1 cellular context compared by ENCODE assay signal in genomic region chr10:97319671-97320479, GRCh38.
TF ChIP-seq lines count a peak whose summit lies in the region.

No MANE protein-coding gene starts in this region.

TF ChIP-seq in HepG2, 621 proteins besides CTCF, POLR2A, EP300 and RAD21 (continued from another document and continues in another):
- TF ChIP-seq ZNF10 (CRISPR knock-in tag; IDR thresholded peaks at IDR 0.05; ENCODE audit: borderline replicate concordance, low read depth), result no peak
- TF ChIP-seq CC2D1A (CRISPR knock-in tag; IDR thresholded peaks at IDR 0.05), result no peak
- TF ChIP-seq RELA (CRISPR knock-in tag; IDR thresholded peaks at IDR 0.05), result no peak
- no peak for TF ChIP-seq ZNF557 (CRISPR knock-in tag; IDR thresholded peaks at IDR 0.05)
- no peak for TF ChIP-seq ZNF629 (CRISPR knock-in tag; conservative IDR thresholded peaks at IDR 0.05)
- no peak for TF ChIP-seq HOMEZ (CRISPR knock-in tag; IDR thresholded peaks at IDR 0.05; ENCODE audit: low read depth)
- no peak for TF ChIP-seq ZMYM2 (CRISPR knock-in tag; IDR thresholded peaks at IDR 0.05)
- no peak; the same call in 1 of the 2 replicates for TF ChIP-seq MXD1 (CRISPR knock-in tag; IDR thresholded peaks at IDR 0.05)
- no peak for TF ChIP-seq ZNF460 (CRISPR knock-in tag; IDR thresholded peaks at IDR 0.05; ENCODE audit: borderline replicate concordance)
- TF ChIP-seq RFX1 (IDR thresholded peaks at IDR 0.05), result no peak
- peak; percentile 30; the same call in 1 of the 2 replicates for TF ChIP-seq ZNF263 (CRISPR knock-in tag; IDR thresholded peaks at IDR 0.05)
- TF ChIP-seq ZNF646 (CRISPR knock-in tag; IDR thresholded peaks at IDR 0.05), result no peak
- 0 out of 2 replicates have a peak, but pooled peaks have one; percentile 42 for TF ChIP-seq ZBTB26 (CRISPR knock-in tag; IDR thresholded peaks at IDR 0.05; ENCODE audit: borderline replicate concordance)
- TF ChIP-seq ZNF773 (CRISPR knock-in tag; IDR thresholded peaks at IDR 0.05; ENCODE audit: borderline replicate concordance), result no peak
- TF ChIP-seq XBP1 (CRISPR knock-in tag; IDR thresholded peaks at IDR 0.05), result no peak
- TF ChIP-seq ZNF710 (CRISPR knock-in tag; IDR thresholded peaks at IDR 0.05; ENCODE audit: borderline replicate concordance), result no peak
- TF ChIP-seq ZSCAN21 (CRISPR knock-in tag; IDR thresholded peaks at IDR 0.05; ENCODE audit: borderline replicate concordance), result peak; percentile 0; the same call in 1 of the 2 replicates
- TF ChIP-seq ZNF782 (CRISPR knock-in tag; IDR thresholded peaks at IDR 0.05; ENCODE audit: borderline replicate concordance), result 0 out of 2 replicates have a peak, but pooled peaks have one; percentile 38
- TF ChIP-seq NBN (conservative IDR thresholded peaks at IDR 0.05), result no peak
- no peak for TF ChIP-seq PHF5A (CRISPR knock-in tag; IDR thresholded peaks at IDR 0.05; ENCODE audit: low read depth, unreplicated experiment)
- no peak for TF ChIP-seq SRSF1 (optimal IDR thresholded peaks at IDR 0.05; ENCODE audit: low read depth, low read length)
- TF ChIP-seq CEBPG (CRISPR knock-in tag; IDR thresholded peaks at IDR 0.05), result no peak
- TF ChIP-seq PAX8 (CRISPR knock-in tag; IDR thresholded peaks at IDR 0.05; ENCODE audit: borderline replicate concordance), result no peak
- TF ChIP-seq FOXK2 (IDR thresholded peaks at IDR 0.05), result no peak
- no peak for TF ChIP-seq KLF16 (CRISPR knock-in tag; IDR thresholded peaks at IDR 0.05)
- TF ChIP-seq MED13 (CRISPR knock-in tag; IDR thresholded peaks at IDR 0.05), result no peak; the same call in 1 of the 2 replicates
- no peak; the same call in 1 of the 2 replicates for TF ChIP-seq PRDM15 (CRISPR knock-in tag; IDR thresholded peaks at IDR 0.05)
- peak; percentile 4; the same call in 1 of the 2 replicates for TF ChIP-seq FOSL2 (CRISPR knock-in tag; IDR thresholded peaks at IDR 0.05)
- TF ChIP-seq ZNF251 (CRISPR knock-in tag; IDR thresholded peaks at IDR 0.05), result no peak
- TF ChIP-seq AHDC1 (CRISPR knock-in tag; IDR thresholded peaks at IDR 0.05; ENCODE audit: borderline replicate concordance), result peak; percentile 40; the same call in 1 of the 2 replicates
- TF ChIP-seq POLR2AphosphoS5 (IDR thresholded peaks at IDR 0.05; ENCODE audit: low read depth, low read length), result no peak
- TF ChIP-seq ZNF260 (CRISPR knock-in tag; IDR thresholded peaks at IDR 0.05; ENCODE audit: borderline replicate concordance, low read depth), result no peak
- no peak for TF ChIP-seq LBX2 (CRISPR knock-in tag; IDR thresholded peaks at IDR 0.05; ENCODE audit: borderline replicate concordance)
- TF ChIP-seq TEAD2 (CRISPR knock-in tag; IDR thresholded peaks at IDR 0.05), result no peak
- no peak for TF ChIP-seq ZNF431 (CRISPR knock-in tag; IDR thresholded peaks at IDR 0.05; ENCODE audit: borderline replicate concordance, low read depth)
- TF ChIP-seq NR2F2 (IDR thresholded peaks at IDR 0.05; ENCODE audit: borderline replicate concordance, low read depth), result no peak
- TF ChIP-seq GABPB1 (CRISPR knock-in tag; IDR thresholded peaks at IDR 0.05), result peak; percentile 61; the same call in 1 of the 2 replicates
- no peak for TF ChIP-seq SETDB1 (CRISPR knock-in tag; IDR thresholded peaks at IDR 0.05; ENCODE audit: borderline replicate concordance)
- 0 out of 2 replicates have a peak, but pooled peaks have one; percentile 20 for TF ChIP-seq BORCS8-MEF2B (CRISPR knock-in tag; IDR thresholded peaks at IDR 0.05)
- TF ChIP-seq ZNF383 (CRISPR knock-in tag; IDR thresholded peaks at IDR 0.05; ENCODE audit: borderline replicate concordance), result no peak
- no peak for TF ChIP-seq DNMT3B (CRISPR knock-in tag; conservative IDR thresholded peaks at IDR 0.05)
- TF ChIP-seq ZNF337 (CRISPR knock-in tag; IDR thresholded peaks at IDR 0.05; ENCODE audit: borderline replicate concordance, low read depth), result no peak
